ENCODE assay signal across 10 cellular contexts in genomic region chr14:73761621-73762355, GRCh38. TPM values are rescaled to one million over a fixed set of nuclear protein-coding genes. Genes with fewer than 3 reads are reported as not detected.
DNase-seq lines count a peak whose midpoint lies in the region; ATAC-seq, FAIRE-seq and TF ChIP-seq lines count a peak whose summit lies in the region.
"Had no signal": no experiment of that assay in that cellular context is flagged by ENCODE, and none has a peak within 500 bp of the region (broad histone marks: within the 10 kb centered on the region; RNA-seq: fewer than 3 reads in every experiment).

No MANE protein-coding gene starts in this region.

- H2AFZ ChIP-seq in GM12878 (ENCODE audit: control insufficient read depth, low read depth, low read length) (no peak overlapping the region), neuronal stem cell (ENCODE audit: low read length) (no peak overlapping the region)

- no peaks in the 10 kb centered on the region for H3K36me3 ChIP-seq in CD4-positive, CD25-positive, alpha-beta regulatory T cell (ENCODE audit: control insufficient read depth, insufficient read depth, low read length)
- H3K36me3 ChIP-seq in GM12878 (ENCODE audit: control insufficient read depth in 2 of 2, insufficient read depth in 2 of 2, low read length in 1 of 2) (peaks cover 0 to 6% of the 10 kb centered on the region in 2 experiments; a peak in 1 of 4 replicates), neuronal stem cell (replicated peaks in 1 of 2; ENCODE audit: control insufficient read depth in 2 of 2, insufficient read depth in 2 of 2, low read length in 2 of 2) (no peaks in the 10 kb centered on the region)

- H4K91ac ChIP-seq in neuronal stem cell (ENCODE audit: low read depth, low read length, poor library complexity): no peak overlapping the region

- H3K4ac ChIP-seq in neuronal stem cell (ENCODE audit: low read length): no peak overlapping the region

- peak overlapping the region; percentile 90 for H3K27ac ChIP-seq in CD4-positive, CD25-positive, alpha-beta regulatory T cell (ENCODE audit: insufficient read depth, low read length, poor library complexity, severe bottlenecking)
- H3K27ac ChIP-seq in GM12878 (ENCODE audit: control insufficient read depth, insufficient read depth): peak overlapping the region; percentile 100
- H3K27ac ChIP-seq in neuronal stem cell (replicated peaks; ENCODE audit: low read length): no peak overlapping the region

- no peaks in the 10 kb centered on the region for H3K9me3 ChIP-seq in CD4-positive, CD25-positive, alpha-beta regulatory T cell (ENCODE audit: control insufficient read depth in 2 of 2, low read length in 2 of 2)
- H3K9me3 ChIP-seq in GM12878 (replicated peaks; ENCODE audit: control insufficient read depth, insufficient read depth, low read length) (no peaks in the 10 kb centered on the region), neuronal stem cell (replicated peaks in 1 of 2; ENCODE audit: control insufficient read depth in 2 of 2, insufficient read depth in 1 of 2, low read depth in 1 of 2, low read length in 2 of 2) (no peaks in the 10 kb centered on the region)

- H3K18ac ChIP-seq in neuronal stem cell (ENCODE audit: low read length): no peak overlapping the region

- POLR2A ChIA-PET in GM12878 (lab: Charles Lee): interaction anchor here (0.8 to 11.4 kb wide), 10 partner anchors 7 to 90 kb away, joined by 3 to 255 read pairs (median 4); partner anchors contain the start of gene PTGR2

- peaks cover 5% of the 10 kb centered on the region for H3K36me3 Mint-ChIP-seq in CD4-positive, CD25-positive, alpha-beta regulatory T cell
- H3K36me3 Mint-ChIP-seq in HFFc6 (ENCODE audit: low read depth): no peaks in the 10 kb centered on the region; the same call in 1 of the 2 replicates

- H3K23ac ChIP-seq in neuronal stem cell (ENCODE audit: low read depth, low read length, poor library complexity): no peak overlapping the region

- ATAC-seq in CD4-positive, CD25-positive, alpha-beta regulatory T cell (ENCODE audit: low read depth in 2 of 2): no peak
- ATAC-seq in GM12878: peak; percentile 1
- no peak for ATAC-seq in HG02623 (IDR thresholded peaks at IDR 0.05; ENCODE audit: unreplicated experiment)
- ATAC-seq in GM19023 (IDR thresholded peaks at IDR 0.05; ENCODE audit: unreplicated experiment): no peak

- H4K20me1 ChIP-seq in GM12878 (ENCODE audit: control insufficient read depth, insufficient read depth): peaks cover 7% of the 10 kb centered on the region; the same call in 1 of the 2 replicates

- H2BK12ac ChIP-seq in neuronal stem cell (ENCODE audit: low read length): no peak overlapping the region

- no peak for TF ChIP-seq RAD21 in GM12878 (IDR thresholded peaks at IDR 0.05; ENCODE audit: insufficient read depth, low read depth, low read length)

- peak overlapping the region; percentile 91 for H3K9ac ChIP-seq in GM12878 (ENCODE audit: control insufficient read depth, insufficient read depth, low read length)
- no peak overlapping the region for H3K9ac ChIP-seq in neuronal stem cell (ENCODE audit: low read depth, low read length, poor library complexity)

- peak overlapping the region; percentile 73 to 98 (median 90) for H3K4me3 Mint-ChIP-seq in CD4-positive, CD25-positive, alpha-beta regulatory T cell
- no peak overlapping the region; the same call in 1 of the 2 replicates for H3K4me3 Mint-ChIP-seq in HFFc6

- H3K4me1 ChIP-seq in CD4-positive, CD25-positive, alpha-beta regulatory T cell (ENCODE audit: control insufficient read depth, insufficient read depth, low read length, poor library complexity, severe bottlenecking): peaks cover 53% of the 10 kb centered on the region
- H3K4me1 ChIP-seq in GM12878 (ENCODE audit: control insufficient read depth, insufficient read depth, low read length) (peaks cover 65% of the 10 kb centered on the region), neuronal stem cell (ENCODE audit: control insufficient read depth in 2 of 2, insufficient read depth in 1 of 2, low read depth in 1 of 2, low read length in 2 of 2) (peaks cover 21 to 31% of the 10 kb centered on the region in 2 donors)

- CTCF ChIA-PET in GM12878 (lab: Yijun Ruan, JAX): interaction anchor here (0.8 to 2.5 kb wide), 9 partner anchors 10 to 124 kb away, joined by 3 to 23 read pairs (median 4); no protein-coding TSS in a partner anchor

- peak; percentile 35; the same call in 1 of the 2 replicates for TF ChIP-seq POLR2A in GM12878 (IDR thresholded peaks at IDR 0.05; ENCODE audit: low read depth, low read length)

- BruUV-seq in GM12878 (replicated peaks; lab: Mats Ljungman, UMichigan): no TSS peak

- no peak for TF ChIP-seq CTCF in HFFc6 (IDR thresholded peaks at IDR 0.05)
- no peak for TF ChIP-seq CTCF in GM12878 (IDR thresholded peaks at IDR 0.05 in 2 of 3, conservative IDR thresholded peaks at IDR 0.05 in 1 of 3; ENCODE audit: control insufficient read depth in 2 of 3, extremely low read depth in 1 of 3, insufficient read depth in 1 of 3, low read depth in 3 of 3, low read length in 3 of 3)

- in situ Hi-C loops in GM12878 (cut with MboI): loop anchor here (25.0 kb wide), 2 partner anchors 1501 to 1776 kb away; no protein-coding TSS in a partner anchor

- peak overlapping the region; percentile 66 for H2AK5ac ChIP-seq in neuronal stem cell (ENCODE audit: low read depth, low read length)

- peaks cover 6% of the 10 kb centered on the region for H3K79me1 ChIP-seq in neuronal stem cell (ENCODE audit: low read depth, low read length)

- H3K9me3 Mint-ChIP-seq in CD4-positive, CD25-positive, alpha-beta regulatory T cell: no peaks in the 10 kb centered on the region
- no peaks in the 10 kb centered on the region for H3K9me3 Mint-ChIP-seq in HFFc6

- peak overlapping the region; percentile 92 to 99 (median 99) for H3K27ac Mint-ChIP-seq in CD4-positive, CD25-positive, alpha-beta regulatory T cell
- H3K27ac Mint-ChIP-seq in HFFc6: peak overlapping the region; percentile 99

- 2% methylated on average over 2 of the region's 2 CpGs for WGBS in GM12878 (ENCODE audit: insufficient coverage, insufficient replicate concordance, low lambda C conversion rate, missing lambda C conversion rate)
- no CpG with 5 or more reads among the region's 2 CpGs for WGBS in neuronal stem cell (ENCODE audit: extremely low coverage in 2 of 2, insufficient read length in 2 of 2, insufficient replicate concordance in 1 of 2), 2 donors

- intact Hi-C loops in GM12878 (cut with micrococcal nuclease; ENCODE audit: unreplicated experiment): loop anchor here (1.0 kb wide), 1 partner anchor 9 kb away; no protein-coding TSS in a partner anchor

- no peaks in the 10 kb centered on the region for H3K27me3 ChIP-seq in CD4-positive, CD25-positive, alpha-beta regulatory T cell (ENCODE audit: control insufficient read depth, insufficient read depth, low read length)
- H3K27me3 ChIP-seq in GM12878 (replicated peaks in 1 of 2; ENCODE audit: control insufficient read depth in 2 of 2, insufficient read depth in 2 of 2, low read length in 1 of 2): no peaks in the 10 kb centered on the region
- H3K27me3 ChIP-seq in neuronal stem cell (ENCODE audit: control insufficient read depth in 3 of 3, insufficient read depth in 3 of 3, low read depth in 1 of 3, low read length in 3 of 3): peaks cover 0 to 12% (median 0%) of the 10 kb centered on the region in 3 experiments

- FAIRE-seq in GM12878 (lab: Jason Lieb, UNC): no peak

- no peak for TF ChIP-seq EP300 in GM12878 (IDR thresholded peaks at IDR 0.05; ENCODE audit: borderline replicate concordance in 1 of 2, control insufficient read depth in 1 of 2, low read depth in 2 of 2, low read length in 2 of 2)

- H3K79me2 ChIP-seq in GM12878 (ENCODE audit: control insufficient read depth, insufficient read depth, low read length): peaks cover 99% of the 10 kb centered on the region

- SMC1A ChIA-PET in GM12878 (lab: Charles Lee; ENCODE audit: uncharacterized antibody, unreplicated experiment): interaction anchor here (1.0 to 15.7 kb wide), 9 partner anchors 8 to 253 kb away, joined by 3 to 214 read pairs (median 6); no protein-coding TSS in a partner anchor

- no peak for DNase-seq in CD4-positive, CD25-positive, alpha-beta regulatory T cell
- no peak for DNase-seq in HFFc6
- DNase-seq in GM12878 (ENCODE audit: low read depth, low spot score): no peak
- no peak for DNase-seq in neuronal stem cell (ENCODE audit: low spot score)
- DNase-seq in NCI-H187 (lab: John Stamatoyannopoulos, UW): no peak
- DNase-seq in stimulated activated CD8-positive, alpha-beta memory T cell treated with anti-CD3 and anti-CD28 coated beads, Interleukin-4, amount 100 ng/mL, for 48 hours: no peak
- DNase-seq: cerebellar nuclear complex had no signal

- H3K4me1 Mint-ChIP-seq in CD4-positive, CD25-positive, alpha-beta regulatory T cell: peaks cover 21 to 82% (median 53%) of the 10 kb centered on the region in 4 donors
- H3K4me1 Mint-ChIP-seq in HFFc6 (ENCODE audit: low read depth): peaks cover 52% of the 10 kb centered on the region

- H4K8ac ChIP-seq in neuronal stem cell (ENCODE audit: low read depth, low read length): no peak overlapping the region

- no peak overlapping the region for H2BK120ac ChIP-seq in neuronal stem cell (ENCODE audit: low read depth, low read length)

- H2BK5ac ChIP-seq in neuronal stem cell (ENCODE audit: low read length): no peak overlapping the region

- H3K4me2 ChIP-seq in GM12878 (ENCODE audit: control insufficient read depth, insufficient read depth) (peak overlapping the region; percentile 76), neuronal stem cell (ENCODE audit: insufficient read depth, low read length, poor library complexity, severe bottlenecking) (no peak overlapping the region)

- H3K14ac ChIP-seq in neuronal stem cell (ENCODE audit: low read length): no peak overlapping the region

- peak overlapping the region; percentile 53 for H3K4me3 ChIP-seq in CD4-positive, CD25-positive, alpha-beta regulatory T cell (ENCODE audit: low read depth, low read length)
- H3K4me3 ChIP-seq in GM12878: peak overlapping the region; percentile 83
- no peak overlapping the region for H3K4me3 ChIP-seq in neuronal stem cell (ENCODE audit: low read length in 2 of 2)
- H3K4me3 ChIP-seq: lung had no signal

- H3K27me3 Mint-ChIP-seq in CD4-positive, CD25-positive, alpha-beta regulatory T cell: peaks cover 6% of the 10 kb centered on the region
- H3K27me3 Mint-ChIP-seq in HFFc6 (ENCODE audit: insufficient read depth): peaks cover 3% of the 10 kb centered on the region; the same call in 1 of the 2 replicates

- RAD21 ChIA-PET in GM12878 (lab: Charles Lee; ENCODE audit: unreplicated experiment): interaction anchor here (0.9 to 25.6 kb wide), 7 partner anchors 15 to 90 kb away, joined by 4 to 710 read pairs (median 5); partner anchors contain the start of gene PTGR2

- H2BK15ac ChIP-seq in neuronal stem cell (ENCODE audit: low read length): peak overlapping the region; percentile 88

RNA-seq across cellular contexts. Expression of gene PNMA1, which starts 47.6 kb away (rescaled TPM):
- total RNA-seq in CD4-positive, CD25-positive, alpha-beta regulatory T cell: 42.6 TPM
- 10 to 100 TPM; 45.2 to 54.1 (median 51.9) TPM for polyA plus RNA-seq in CD4-positive, CD25-positive, alpha-beta regulatory T cell
- total RNA-seq in HFFc6 (2021; fragmentation: NEBNext Ultra II Directional; extraction: Animal tissue kit (Norgen Biotek cat#: 25700)): 10 to 100 TPM; 51.1 to 60.9 (median 53.2) TPM
- 8.8 and 10.1 TPM in 2 replicates for total RNA-seq in GM12878 (2013; cell fraction: nucleolus; rRNA removed)
- 3.8 and 4.0 TPM in 2 replicates for total RNA-seq in GM12878 (2014; rRNA removed)
- 6.8 TPM in 2 replicates for total RNA-seq in GM12878 (2014; rRNA removed; fragmentation: Illumina TruSeq; extraction: Trizol)
- 22.4 and 24.0 TPM in 2 replicates for total RNA-seq in GM12878 (2021)
- polyA plus RNA-seq in GM12878 (2011; ENCODE audit: low read depth): 7.3 TPM
- 7.8 and 9.7 TPM in 2 replicates for polyA plus RNA-seq in GM12878 (2011; rRNA removed)
- polyA plus RNA-seq in GM12878 (2011; cell fraction: cytosol; rRNA removed): 7.1 and 7.2 TPM in 2 replicates
- polyA plus RNA-seq in GM12878 (2011; cell fraction: nucleus; rRNA removed): 7.9 and 9.2 TPM in 2 replicates
- polyA plus RNA-seq in GM12878 (2012): 9.3 and 11.6 TPM in 2 replicates
- polyA plus RNA-seq in GM12878 (2014; fragmentation: Illumina TruSeq; extraction: Trizol): 14.0 and 14.4 TPM in 2 replicates
- 1 to 10 TPM; 1.8 to 6.5 TPM for polyA plus RNA-seq in GM12878 (2014; fragmentation: Nextera tagmentation; extraction: Ambion mirVana)
- polyA plus RNA-seq in GM12878 (2014; rRNA removed): 14.4 and 15.3 TPM in 2 replicates
- 10 to 100 TPM; 35.0 to 39.3 TPM for polyA plus RNA-seq in GM12878 (2016; fragmentation: Nextera tagmentation; extraction: Ambion mirVana)
- polyA minus RNA-seq in GM12878 (2011; rRNA and poly(A)+ RNA removed): 5.3 and 7.1 TPM in 2 replicates
- 3.3 and 3.7 TPM in 2 replicates for polyA minus RNA-seq in GM12878 (2011; cell fraction: cytosol; rRNA and poly(A)+ RNA removed)
- polyA minus RNA-seq in GM12878 (2011; cell fraction: nucleus; rRNA and poly(A)+ RNA removed): 3.6 and 4.6 TPM in 2 replicates
- 48.0 TPM for polyA plus RNA-seq in neuronal stem cell (2013, experiment 1 of 2)
- 49.4 TPM for polyA plus RNA-seq in neuronal stem cell (2013, experiment 2 of 2)

Comparison
In these comparisons a context has a peak if more than half of its experiments do, and no peak if none do; other contexts are left out.
1. H3K4me3 ChIP-seq: peak in CD4-positive, CD25-positive, alpha-beta regulatory T cell (single experiment) and GM12878 (single experiment); none in neuronal stem cell (0 of 2).